Comparison of ENCODE assay signal across 9 cellular contexts in the genomic region with DNA sequence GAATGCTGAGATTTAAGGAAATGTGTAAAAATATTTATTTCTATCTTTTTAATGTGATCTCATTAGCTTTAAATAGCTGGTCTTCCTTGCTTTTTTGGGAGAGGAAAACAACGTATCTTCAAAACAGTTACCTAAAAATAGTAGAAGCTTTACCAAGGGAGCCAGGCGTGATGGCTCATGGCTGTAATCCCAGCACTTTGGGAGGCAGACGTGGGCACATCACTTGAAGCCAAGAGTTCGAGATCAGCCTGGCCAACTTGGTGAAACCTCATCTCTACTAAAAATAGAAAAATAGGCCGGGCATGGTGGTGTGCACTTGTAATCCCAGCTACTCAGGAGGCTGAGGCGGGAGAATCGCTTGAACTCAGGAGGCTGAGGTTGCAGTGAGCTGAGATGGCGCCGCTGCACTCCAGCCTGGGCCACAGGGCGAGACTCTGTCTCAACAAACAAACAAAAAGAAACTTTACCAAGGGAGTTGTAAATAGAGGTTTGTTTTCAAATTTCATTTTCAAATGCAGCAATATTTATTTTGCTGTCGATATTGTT. TPM values are rescaled to one million over a fixed set of nuclear protein-coding genes. Genes with fewer than 3 reads are reported as not detected.
DNase-seq lines count a peak whose midpoint lies in the region; ATAC-seq and TF ChIP-seq lines count a peak whose summit lies in the region.
"Had no signal": no experiment of that assay in that cellular context is flagged by ENCODE, and none has a peak within 500 bp of the region (broad histone marks: within the 10 kb centered on the region; RNA-seq: fewer than 3 reads in every experiment).

No MANE protein-coding gene starts in this region.

- ATAC-seq in psoas muscle (peak in 1 of 4 donors; percentile 14), HG03280 (IDR thresholded peaks at IDR 0.05; ENCODE audit: unreplicated experiment) (no peak)

- no peak overlapping the region for H3K9ac ChIP-seq in BLaER1

- no peaks in the 10 kb centered on the region for H3K9me3 ChIP-seq in BLaER1
- no peaks in the 10 kb centered on the region for H3K9me3 ChIP-seq in esophagus (ENCODE audit: control insufficient read depth in 2 of 2, insufficient read depth in 1 of 2, low read depth in 1 of 2, low read length in 1 of 2)
- H3K9me3 ChIP-seq in psoas muscle, result no peaks in the 10 kb centered on the region

- H3K4me2 ChIP-seq in BLaER1, result peak overlapping the region; percentile 47

- H3K27ac ChIP-seq in BLaER1, result no peak overlapping the region
- H3K27ac ChIP-seq in esophagus (ENCODE audit: low read depth in 2 of 2, low read length in 1 of 2), result peak overlapping the region; percentile 27 to 48
- peak overlapping the region; percentile 77 for H3K27ac ChIP-seq in psoas muscle
- H3K27ac ChIP-seq: VCaP had no signal

- no peak overlapping the region for H3K27ac Mint-ChIP-seq in endothelial cell (ENCODE audit: unreplicated experiment)

- DNase-seq in M059J (ENCODE audit: low read depth) (peak; percentile 13), psoas muscle (no peak), endothelial cell (ENCODE audit: low spot score) (no peak), T-helper 1 cell (no peak), Ammon's horn (ENCODE audit: low spot score) (no peak)

- no peak for TF ChIP-seq CTCF in psoas muscle (IDR thresholded peaks at IDR 0.05)
- TF ChIP-seq CTCF in endothelial cell (IDR thresholded peaks at IDR 0.05; ENCODE audit: unreplicated experiment), result no peak

- intact Hi-C loops in psoas muscle (cut with DNase I), result loop anchor here (5.0 kb wide), 2 partner anchors 49 to 69 kb away; a partner anchor contains a TSS

- H3K4me3 ChIP-seq in BLaER1 (no peak overlapping the region), esophagus (ENCODE audit: low read depth in 1 of 2, low read length in 2 of 2) (no peak overlapping the region), psoas muscle (peak overlapping the region; percentile 67)

- H3K27me3 ChIP-seq in BLaER1, result peaks cover 13% of the 10 kb centered on the region
- no peaks in the 10 kb centered on the region for H3K27me3 ChIP-seq in esophagus (ENCODE audit: control insufficient read depth in 1 of 2, insufficient read depth in 2 of 2, low read length in 2 of 2)
- no peaks in the 10 kb centered on the region for H3K27me3 ChIP-seq in psoas muscle (ENCODE audit: insufficient read depth in 3 of 3, low read length in 2 of 3)

- peaks cover 16% of the 10 kb centered on the region for H3K4me1 Mint-ChIP-seq in endothelial cell (ENCODE audit: unreplicated experiment)

- H3K27me3 Mint-ChIP-seq in endothelial cell (ENCODE audit: unreplicated experiment), result no peaks in the 10 kb centered on the region

- peaks cover 16% of the 10 kb centered on the region for H3K4me1 ChIP-seq in BLaER1
- no peaks in the 10 kb centered on the region for H3K4me1 ChIP-seq in esophagus (ENCODE audit: control insufficient read depth in 2 of 2, insufficient read depth in 2 of 2, low read length in 1 of 2)
- peaks cover 10% of the 10 kb centered on the region for H3K4me1 ChIP-seq in psoas muscle

- no peaks in the 10 kb centered on the region for H4K20me1 ChIP-seq in BLaER1

- WGBS in esophagus, 2 donors, result 73 to 80% methylated on average over 11 of the region's 11 CpGs
- WGBS in psoas muscle, 3 donors, result 57 to 68% (median 61%) methylated on average over 11 of the region's 11 CpGs

- H3K36me3 ChIP-seq in BLaER1 (no peaks in the 10 kb centered on the region), esophagus (ENCODE audit: control insufficient read depth in 2 of 2, insufficient read depth in 2 of 2, low read length in 1 of 2) (no peaks in the 10 kb centered on the region), psoas muscle (ENCODE audit: insufficient read depth in 1 of 2, low read depth in 1 of 2) (no peaks in the 10 kb centered on the region)

- H3K4me3 Mint-ChIP-seq in endothelial cell (ENCODE audit: unreplicated experiment), result no peak overlapping the region

- no peaks in the 10 kb centered on the region for H3K9me3 Mint-ChIP-seq in endothelial cell (ENCODE audit: unreplicated experiment)

- no peaks in the 10 kb centered on the region for H3K36me3 Mint-ChIP-seq in endothelial cell (ENCODE audit: low read depth, unreplicated experiment)

RNA-seq across cellular contexts. Expression of a gene that starts 48.4 kb away (rescaled TPM):
- 855 and 1,449 TPM in 2 replicates for total RNA-seq in M059J (2014; rRNA removed; shearing (Covaris generic))
- 10 to 100 TPM; 44.2 to 75.9 TPM for polyA plus RNA-seq in esophagus
- 100 to 1,000 TPM; 222 to 485 (median 241) TPM for total RNA-seq in psoas muscle
- polyA plus RNA-seq in psoas muscle, result 100 to 1,000 TPM; 215 to 569 (median 259) TPM
- total RNA-seq in endothelial cell (ENCODE audit: unreplicated experiment), result 504 TPM
